ENCODE assay signal across 8 cellular contexts in the genomic region with DNA sequence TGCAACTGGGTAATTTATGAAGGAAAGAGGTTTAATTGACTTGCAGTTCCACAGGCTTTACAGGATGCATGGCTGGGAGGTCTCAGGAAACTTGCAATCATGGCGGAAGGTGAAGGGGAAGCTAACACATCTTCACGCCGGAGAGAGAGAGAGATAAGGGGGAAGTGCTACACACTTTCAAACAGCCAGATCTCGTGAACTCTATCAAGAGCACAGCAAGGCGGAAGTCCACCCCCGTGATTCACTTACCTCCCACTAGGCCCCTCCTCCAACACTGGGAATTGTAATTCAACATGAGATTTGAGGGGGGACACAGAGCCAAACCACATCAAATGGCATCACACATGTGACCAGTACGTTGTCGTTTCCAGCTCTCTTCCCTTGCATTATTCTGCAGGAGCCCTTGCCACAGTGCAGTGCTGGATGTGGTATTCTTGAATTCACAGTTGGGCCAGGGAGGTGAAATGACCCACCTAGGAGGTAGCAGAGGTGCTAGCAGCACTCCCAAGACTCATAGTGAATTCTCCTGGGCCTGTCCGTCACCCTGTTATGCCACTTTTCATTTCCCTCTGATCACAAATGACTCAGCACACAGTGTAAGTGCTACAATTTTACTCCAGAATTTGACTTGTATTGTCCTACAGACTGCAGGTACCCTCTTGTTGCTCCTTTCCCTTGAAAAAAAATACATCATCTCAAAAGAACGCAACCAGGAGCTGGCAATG.
DNase-seq lines count a peak whose midpoint lies in the region; ATAC-seq, FAIRE-seq and TF ChIP-seq lines count a peak whose summit lies in the region.
"Not testable (repeated sequence)": the region's sequence is repeated elsewhere in the genome, so short reads cannot be mapped to it uniquely, and the experiment has no call there.

No MANE protein-coding gene starts in this region.

- peak; percentile 57 for ATAC-seq in activated T-helper 17 cell treated with anti-CD3 and anti-CD28 coated beads, Interleukin-2, amount 50 U/mL, for 72 hours (replicated peaks)
- not testable (repeated sequence) for ATAC-seq in stimulated activated memory B cell treated with anti-CD40 and anti-IgM and Interleukin-4, amounts not matched to agents 10 μg/mL and 1 μg/mL and 100 μg/mL, for 72 hours

- H4K20me1 ChIP-seq in endothelial cell of umbilical vein (replicated peaks; ENCODE audit: control insufficient read depth, extremely low read depth, insufficient read depth, low read length), result not testable (repeated sequence)

- H3K36me3 ChIP-seq in endothelial cell of umbilical vein (ENCODE audit: control insufficient read depth in 2 of 2, extremely low read depth in 1 of 2, insufficient read depth in 2 of 2, low read length in 2 of 2); mesendoderm (ENCODE audit: control insufficient read depth, insufficient read depth, low read length): not testable (repeated sequence)

- not testable (repeated sequence) for H3K79me1 ChIP-seq in mesendoderm (ENCODE audit: low read length)

- H4K5ac ChIP-seq in mesendoderm (ENCODE audit: low read length), result not testable (repeated sequence)

- H3K4me3 Mint-ChIP-seq in activated CD4-positive, alpha-beta T cell treated with anti-CD3 and anti-CD28 coated beads, Interleukin-2, amount 10 ng/mL, durations not matched to agents 24 days and 14 days, result peak overlapping the region; percentile 37
- peak overlapping the region; percentile 13 for H3K4me3 Mint-ChIP-seq in activated T-helper 17 cell treated with anti-CD3 and anti-CD28 coated beads, Interleukin-2, amount 50 U/mL, for 72 hours
- not testable (repeated sequence) for H3K4me3 Mint-ChIP-seq in activated naive CD8-positive, alpha-beta T cell; stimulated activated memory B cell treated with anti-CD40 and anti-IgM and Interleukin-4, amounts not matched to agents 10 μg/mL and 1 μg/mL and 100 μg/mL, for 72 hours

- not testable (repeated sequence) for H2BK5ac ChIP-seq in mesendoderm (ENCODE audit: low read length)

- H3K4me1 Mint-ChIP-seq in activated CD4-positive, alpha-beta T cell treated with anti-CD3 and anti-CD28 coated beads, Interleukin-2, amount 10 ng/mL, durations not matched to agents 24 days and 14 days, result peaks cover 12% of the 10 kb centered on the region
- H3K4me1 Mint-ChIP-seq in activated T-helper 17 cell treated with anti-CD3 and anti-CD28 coated beads, Interleukin-2, amount 50 U/mL, for 72 hours; stimulated activated memory B cell treated with anti-CD40 and anti-IgM and Interleukin-4, amounts not matched to agents 10 μg/mL and 1 μg/mL and 100 μg/mL, for 72 hours: not testable (repeated sequence)
- H3K4me1 Mint-ChIP-seq in activated naive CD8-positive, alpha-beta T cell (ENCODE audit: low read depth), result peaks cover 17% of the 10 kb centered on the region

- H3K4me2 ChIP-seq in endothelial cell of umbilical vein (ENCODE audit: insufficient read depth, low read length); mesendoderm (ENCODE audit: low read length): not testable (repeated sequence)

- H3K4me1 ChIP-seq in endothelial cell of umbilical vein (ENCODE audit: control insufficient read depth, extremely low read depth, insufficient read depth, low read length); mesendoderm (ENCODE audit: control insufficient read depth, low read depth, low read length): not testable (repeated sequence)

- not testable (repeated sequence) for H4K8ac ChIP-seq in mesendoderm (ENCODE audit: low read depth, low read length)

- TF ChIP-seq CTCF in endothelial cell of umbilical vein (IDR thresholded peaks at IDR 0.05; ENCODE audit: extremely low read depth in 1 of 2, insufficient read depth in 1 of 2, low read depth in 1 of 2, low read length in 2 of 2), result not testable (repeated sequence)

- H2BK120ac ChIP-seq in mesendoderm (ENCODE audit: low read depth, low read length), result not testable (repeated sequence)

- H3K27me3 ChIP-seq in endothelial cell of umbilical vein (ENCODE audit: control insufficient read depth in 2 of 2, insufficient read depth in 2 of 2, low read length in 2 of 2); mesendoderm (ENCODE audit: insufficient read depth, low read length, poor library complexity): not testable (repeated sequence)

- not testable (repeated sequence) for H3K9me1 ChIP-seq in endothelial cell of umbilical vein (replicated peaks; ENCODE audit: control insufficient read depth, extremely low read depth, insufficient read depth, low read length)

- dilution Hi-C loops in endothelial cell of umbilical vein (cut with MboI; ENCODE audit: extremely low pct_ligation_motif_present, low sequenced_read_pairs), result not testable (repeated sequence)

- not testable (repeated sequence) for TF ChIP-seq POLR2A in endothelial cell of umbilical vein (IDR thresholded peaks at IDR 0.05; ENCODE audit: low read depth, low read length)

- H3K9me3 ChIP-seq in endothelial cell of umbilical vein (replicated peaks; ENCODE audit: control insufficient read depth, insufficient read depth, low read length), result not testable (repeated sequence)

- not testable (repeated sequence) for H3K79me2 ChIP-seq in endothelial cell of umbilical vein (ENCODE audit: control insufficient read depth, insufficient read depth, low read length); mesendoderm (ENCODE audit: control insufficient read depth, insufficient read depth, low read length)

- H3K27me3 Mint-ChIP-seq in activated CD4-positive, alpha-beta T cell treated with anti-CD3 and anti-CD28 coated beads, Interleukin-2, amount 10 ng/mL, durations not matched to agents 24 days and 14 days; activated T-helper 17 cell treated with anti-CD3 and anti-CD28 coated beads, Interleukin-2, amount 50 U/mL, for 72 hours; activated naive CD8-positive, alpha-beta T cell; stimulated activated memory B cell treated with anti-CD40 and anti-IgM and Interleukin-4, amounts not matched to agents 10 μg/mL and 1 μg/mL and 100 μg/mL, for 72 hours: not testable (repeated sequence)

- not testable (repeated sequence) for H3K27ac ChIP-seq in endothelial cell of umbilical vein (ENCODE audit: insufficient read depth, low read depth, low read length); mesendoderm (ENCODE audit: low read depth, low read length)

- not testable (repeated sequence) for H3K9me3 Mint-ChIP-seq in activated CD4-positive, alpha-beta T cell treated with anti-CD3 and anti-CD28 coated beads, Interleukin-2, amount 10 ng/mL, durations not matched to agents 24 days and 14 days; activated T-helper 17 cell treated with anti-CD3 and anti-CD28 coated beads, Interleukin-2, amount 50 U/mL, for 72 hours; activated naive CD8-positive, alpha-beta T cell (ENCODE audit: low read depth); stimulated activated memory B cell treated with anti-CD40 and anti-IgM and Interleukin-4, amounts not matched to agents 10 μg/mL and 1 μg/mL and 100 μg/mL, for 72 hours

- intact Hi-C loops in activated CD4-positive, alpha-beta T cell treated with anti-CD3 and anti-CD28 coated beads, Interleukin-2, amount 10 ng/mL, durations not matched to agents 24 days and 14 days (cut with micrococcal nuclease); endothelial cell of umbilical vein (cut with micrococcal nuclease): not testable (repeated sequence)

- H3K4me3 ChIP-seq in endothelial cell of umbilical vein (replicated peaks in 1 of 3; ENCODE audit: insufficient read depth in 1 of 3, low read depth in 1 of 3, low read length in 3 of 3); mesendoderm (ENCODE audit: low read length): not testable (repeated sequence)

- not testable (repeated sequence) for H2BK15ac ChIP-seq in mesendoderm (replicated peaks; ENCODE audit: low read depth)

- not testable (repeated sequence) for BruUV-seq in endothelial cell of umbilical vein (replicated peaks; lab: Mats Ljungman, UMichigan)

- not testable (repeated sequence) for H3K56ac ChIP-seq in mesendoderm (ENCODE audit: low read length)

- not testable (repeated sequence) for H3K4ac ChIP-seq in mesendoderm (ENCODE audit: low read depth, low read length)

- FAIRE-seq in endothelial cell of umbilical vein (lab: Jason Lieb, UNC), result peak; percentile 35

- not testable (repeated sequence) for H3K9ac ChIP-seq in endothelial cell of umbilical vein (replicated peaks; ENCODE audit: extremely low read depth, insufficient read depth, low read length); mesendoderm (ENCODE audit: low read length)

- not testable (repeated sequence) for H3K18ac ChIP-seq in mesendoderm (ENCODE audit: low read length)

- peaks cover 13% of the 10 kb centered on the region for H3K36me3 Mint-ChIP-seq in activated CD4-positive, alpha-beta T cell treated with anti-CD3 and anti-CD28 coated beads, Interleukin-2, amount 10 ng/mL, durations not matched to agents 24 days and 14 days (ENCODE audit: low read depth)
- not testable (repeated sequence) for H3K36me3 Mint-ChIP-seq in activated T-helper 17 cell treated with anti-CD3 and anti-CD28 coated beads, Interleukin-2, amount 50 U/mL, for 72 hours (ENCODE audit: low read depth); activated naive CD8-positive, alpha-beta T cell; stimulated activated memory B cell treated with anti-CD40 and anti-IgM and Interleukin-4, amounts not matched to agents 10 μg/mL and 1 μg/mL and 100 μg/mL, for 72 hours

- in situ Hi-C loops in KBM-7 (cut with MboI; ENCODE audit: low pct_unique_long_range_greater_than_20kb, low sequenced_read_pairs), result not testable (repeated sequence)

- H2AFZ ChIP-seq in endothelial cell of umbilical vein (ENCODE audit: low read depth, low read length), result not testable (repeated sequence)

- WGBS in mesendoderm (ENCODE audit: extremely low coverage, insufficient coverage, low lambda C conversion rate), result no CpG with 5 or more reads among the region's 10 CpGs

- H3K27ac Mint-ChIP-seq in activated CD4-positive, alpha-beta T cell treated with anti-CD3 and anti-CD28 coated beads, Interleukin-2, amount 10 ng/mL, durations not matched to agents 24 days and 14 days, result peak overlapping the region; percentile 97
- H3K27ac Mint-ChIP-seq in activated T-helper 17 cell treated with anti-CD3 and anti-CD28 coated beads, Interleukin-2, amount 50 U/mL, for 72 hours, result not testable (repeated sequence)
- peak overlapping the region; percentile 86 for H3K27ac Mint-ChIP-seq in activated naive CD8-positive, alpha-beta T cell
- peak overlapping the region; percentile 53 for H3K27ac Mint-ChIP-seq in stimulated activated memory B cell treated with anti-CD40 and anti-IgM and Interleukin-4, amounts not matched to agents 10 μg/mL and 1 μg/mL and 100 μg/mL, for 72 hours

- peak; percentile 28 for DNase-seq in CD1c-positive myeloid dendritic cell (ENCODE audit: extremely low spot score)
- DNase-seq in KBM-7, result peak; percentile 78
- peak; percentile 53 for DNase-seq in activated CD4-positive, alpha-beta T cell treated with anti-CD3 and anti-CD28 coated beads, Interleukin-2, amount 10 ng/mL, durations not matched to agents 24 days and 14 days
- DNase-seq in endothelial cell of umbilical vein (ENCODE audit: low read depth, low spot score), result not testable (repeated sequence)
- DNase-seq in mesendoderm, result peak; percentile 6

- POLR2A ChIA-PET in endothelial cell of umbilical vein (lab: Charles Lee), result not testable (repeated sequence)

- H2AK5ac ChIP-seq in mesendoderm (ENCODE audit: low read length), result not testable (repeated sequence)

- CTCF ChIA-PET in endothelial cell of umbilical vein (lab: Charles Lee), result not testable (repeated sequence)

- not testable (repeated sequence) for H3K23ac ChIP-seq in mesendoderm (ENCODE audit: low read length)
